ENCODE assay signal across 34 cellular contexts in genomic region chr5:6049662-6050061, GRCh38.
"Had no signal": no experiment of that assay in that cellular context is flagged by ENCODE, and none has a peak within 500 bp of the region (broad histone marks: within the 10 kb centered on the region; RNA-seq: fewer than 3 reads in every experiment).

No MANE protein-coding gene starts in this region.

- H3K36me3 ChIP-seq: MG63 had no signal

- H3K4me3 ChIP-seq: MG63 had no signal

- DNase-seq: Karpas-422, Kasumi-1, MG63, MM.1S, MV-4-11, NCI-H1048, NCI-H1092, NCI-H1092 treated with DMSO at 0.1 percent for 48 hours, NCI-H1105, NCI-H1105 treated with DMSO at 0.1 percent for 48 hours, NCI-H1417, NCI-H1417 treated with DMSO at 0.1 percent for 48 hours, NCI-H1436, NCI-H1436 treated with DMSO at 0.1 percent for 48 hours, NCI-H146, NCI-H187, NCI-H187 treated with DMSO at 0.1 percent for 48 hours, NCI-H1930, NCI-H2029, NCI-H2029 treated with DMSO at 0.1 percent for 48 hours, NCI-H2081, NCI-H2081 treated with DMSO at 0.1 percent for 48 hours, NCI-H2107, NCI-H2171, NCI-H2171 treated with DMSO at 0.1 percent for 48 hours, NCI-H2227 treated with DMSO at 0.1 percent for 48 hours, NCI-H226, NCI-H345, NCI-H446, NCI-H446 treated with DMSO at 0.1 percent for 48 hours, NCI-H510A, NCI-H510A treated with DMSO at 0.1 percent for 48 hours, NCI-H524, NCI-H524 treated with DMSO at 0.1 percent for 48 hours had no signal
